1 cellular context compared by ENCODE assay signal in genomic region chr15:97961067-97961954, GRCh38.
TF ChIP-seq lines count a peak whose summit lies in the region.

No MANE protein-coding gene starts in this region.

TF ChIP-seq in K562, 482 proteins besides CTCF, POLR2A, EP300 and RAD21 (continued from another document and continues in another):
- TF ChIP-seq CHD7 (IDR thresholded peaks at IDR 0.05; ENCODE audit: low read depth, low read length) = no peak
- TF ChIP-seq ZNF232 (CRISPR knock-in tag; IDR thresholded peaks at IDR 0.05) = no peak
- no peak for TF ChIP-seq ZNF699 (CRISPR knock-in tag; IDR thresholded peaks at IDR 0.05; ENCODE audit: insufficient replicate concordance)
- TF ChIP-seq MBD2 (IDR thresholded peaks at IDR 0.05; ENCODE audit: borderline replicate concordance, low read depth) = no peak
- TF ChIP-seq FOS (IDR thresholded peaks at IDR 0.05; ENCODE audit: extremely low read depth, insufficient read length) = no peak
- no peak for TF ChIP-seq E2F5 (CRISPR knock-in tag; IDR thresholded peaks at IDR 0.05)
- no peak for TF ChIP-seq NR2C2 (CRISPR knock-in tag; IDR thresholded peaks at IDR 0.05)
- peak; percentile 62 for TF ChIP-seq NR2C2 (tag; IDR thresholded peaks at IDR 0.05)
- no peak for TF ChIP-seq DLX4 (CRISPR knock-in tag; IDR thresholded peaks at IDR 0.05)
- TF ChIP-seq MGA (IDR thresholded peaks at IDR 0.05) = no peak
- TF ChIP-seq ZNF280A (IDR thresholded peaks at IDR 0.05; ENCODE audit: low read depth, partially characterized antibody) = no peak
- no peak for TF ChIP-seq RBM17 (IDR thresholded peaks at IDR 0.05; ENCODE audit: borderline replicate concordance, low read depth, low read length)
- TF ChIP-seq CCAR2 (IDR thresholded peaks at IDR 0.05; ENCODE audit: low read depth, low read length) = no peak
- TF ChIP-seq L3MBTL2 (IDR thresholded peaks at IDR 0.05) = peak; percentile 8; the same call in 1 of the 2 replicates
- TF ChIP-seq ZNF551 (CRISPR knock-in tag; IDR thresholded peaks at IDR 0.05) = no peak
- TF ChIP-seq E4F1 (CRISPR knock-in tag; IDR thresholded peaks at IDR 0.05; ENCODE audit: borderline replicate concordance) = no peak
- no peak for TF ChIP-seq ZZZ3 (IDR thresholded peaks at IDR 0.05)
- no peak for TF ChIP-seq PKNOX1 (IDR thresholded peaks at IDR 0.05)
